In the genomic region with DNA sequence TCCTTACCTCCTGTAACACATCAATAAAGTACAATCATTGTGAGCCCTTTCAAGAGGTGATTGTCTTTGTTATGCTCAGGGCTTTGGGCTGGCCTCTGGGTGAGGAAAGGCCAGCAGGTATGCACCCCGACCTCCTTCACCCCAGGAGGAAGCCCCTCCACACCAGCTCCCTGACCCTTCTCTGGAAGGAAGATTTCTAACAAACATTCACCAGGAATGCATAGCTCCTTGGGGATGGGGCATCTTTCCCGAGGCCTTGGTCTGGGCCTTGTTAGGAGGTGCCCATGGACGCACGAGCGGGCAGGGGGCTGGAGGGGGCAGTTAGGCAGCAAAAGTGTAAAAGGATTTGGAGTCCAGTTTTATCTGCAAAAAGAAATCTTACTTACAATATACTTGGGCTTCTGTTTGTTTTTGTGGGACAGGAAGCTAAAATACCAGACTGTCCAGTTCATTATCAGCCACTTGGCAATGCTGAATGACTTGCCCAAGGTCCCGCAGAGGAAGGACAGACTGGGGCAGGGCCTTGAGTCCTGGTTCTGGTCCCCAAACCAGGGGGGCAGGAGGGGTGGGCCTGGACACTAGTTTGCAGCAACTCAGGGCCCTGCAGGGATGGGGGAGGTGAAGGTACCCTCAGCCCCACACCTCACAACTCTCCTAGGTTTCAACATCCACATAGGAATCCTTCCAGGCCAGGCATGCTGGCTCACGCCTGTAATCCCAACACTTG, we compare ENCODE assay signal across 1 cellular context.
TF ChIP-seq lines count a peak whose summit lies in the region.

No MANE protein-coding gene starts in this region.

TF ChIP-seq in K562, 482 proteins besides CTCF, POLR2A, EP300 and RAD21 (continued from another document):
- TF ChIP-seq, protein P1, sequence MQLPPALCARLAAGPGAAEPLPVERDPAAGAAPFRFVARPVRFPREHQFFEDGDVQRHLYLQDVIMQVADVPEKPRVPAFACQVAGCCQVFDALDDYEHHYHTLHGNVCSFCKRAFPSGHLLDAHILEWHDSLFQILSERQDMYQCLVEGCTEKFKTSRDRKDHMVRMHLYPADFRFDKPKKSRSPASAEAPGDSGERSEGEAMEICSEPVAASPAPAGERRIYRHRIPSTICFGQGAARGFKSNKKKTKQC (CRISPR knock-in tag; IDR thresholded peaks at IDR 0.05) = 0 out of 2 replicates have a peak, but pooled peaks have one; percentile 22
- TF ChIP-seq ZNF217 (CRISPR knock-in tag; IDR thresholded peaks at IDR 0.05) (no peak), OTX1 (CRISPR knock-in tag; IDR thresholded peaks at IDR 0.05) (no peak)
TF ChIP-seq in K562: peak in this region for 3.
